15 cellular contexts compared by ENCODE assay signal in genomic region chr12:51973560-51973959, GRCh38. TPM values are rescaled to one million over a fixed set of nuclear protein-coding genes. Genes with fewer than 3 reads are reported as not detected.
A peak's percentile ranks its signal among the peaks of the same experiment; 100 is the strongest.
DNase-seq lines count a peak whose midpoint lies in the region; ATAC-seq and TF ChIP-seq lines count a peak whose summit lies in the region.
"Had no signal": no experiment of that assay in that cellular context is flagged by ENCODE, and none has a peak within 500 bp of the region (broad histone marks: within the 10 kb centered on the region; RNA-seq: fewer than 3 reads in every experiment).

No MANE protein-coding gene starts in this region.

- H3K9me3 Mint-ChIP-seq in CD8-positive, alpha-beta T cell = no peaks in the 10 kb centered on the region

- H3K36me3 Mint-ChIP-seq in CD8-positive, alpha-beta T cell = peaks cover 23% of the 10 kb centered on the region
- H3K36me3 Mint-ChIP-seq in T-helper 17 cell (ENCODE audit: low read depth) = peaks cover 6% of the 10 kb centered on the region

- peaks cover 6% of the 10 kb centered on the region for H4K20me1 ChIP-seq in hepatocyte (ENCODE audit: insufficient read depth, poor library complexity, severe bottlenecking)

- no peak for TF ChIP-seq CTCF in CD8-positive, alpha-beta T cell (IDR thresholded peaks at IDR 0.05)
- no peak for TF ChIP-seq CTCF in hepatocyte (IDR thresholded peaks at IDR 0.05; ENCODE audit: poor library complexity)
- no peak for TF ChIP-seq CTCF in gastrocnemius medialis (IDR thresholded peaks at IDR 0.05 in 4 of 5, conservative IDR thresholded peaks at IDR 0.05 in 1 of 5)

- no peaks in the 10 kb centered on the region for H3K27me3 ChIP-seq in CD8-positive, alpha-beta T cell (ENCODE audit: insufficient read depth, low read length)
- H3K27me3 ChIP-seq in hepatocyte (no peaks in the 10 kb centered on the region), gastrocnemius medialis (no peaks in the 10 kb centered on the region)
- H3K27me3 ChIP-seq: heart left ventricle had no signal

- peak overlapping the region; percentile 56 for H3K4me3 Mint-ChIP-seq in CD8-positive, alpha-beta T cell
- peak overlapping the region; percentile 12 for H3K4me3 Mint-ChIP-seq in T-helper 17 cell

- 82% methylated on average over 4 of the region's 4 CpGs for WGBS in hepatocyte (ENCODE audit: low lambda C conversion rate, missing lambda C conversion rate)

- H3K27ac Mint-ChIP-seq in CD8-positive, alpha-beta T cell = peak overlapping the region; percentile 72
- H3K27ac Mint-ChIP-seq in T-helper 17 cell = peak overlapping the region; percentile 83

- intact Hi-C loops in CD8-positive, alpha-beta T cell (cut with DNase I, micrococcal nuclease) = no loop called here
- intact Hi-C loops in gastrocnemius medialis (cut with DNase I; ENCODE audit: low total_unique reads) = no loop called here

- DNase-seq in CD8-positive, alpha-beta T cell = no peak
- DNase-seq in T-helper 17 cell (no peak), hepatocyte (ENCODE audit: low spot score) (no peak), gastrocnemius medialis (no peak), SHP77 (lab: John Stamatoyannopoulos, UW) (no peak), NCI-H2227 treated with DMSO at 0.1 percent for 48 hours (lab: John Stamatoyannopoulos, UW) (no peak)
- DNase-seq in activated naive CD4-positive, alpha-beta T cell treated with Interleukin-2 at 50 U/mL for 16 hours = no peak
- DNase-seq: activated CD8-positive, alpha-beta memory T cell treated with anti-CD3 and anti-CD28 coated beads for 24 hours; NCI-H1092; NCI-H446; T1000 had no signal

- no peaks in the 10 kb centered on the region for H3K9me3 ChIP-seq in CD8-positive, alpha-beta T cell (ENCODE audit: low read length)
- H3K9me3 ChIP-seq in T-helper 17 cell (ENCODE audit: control insufficient read depth, low read length, poor library complexity, severe bottlenecking) (no peaks in the 10 kb centered on the region), hepatocyte (ENCODE audit: low read depth) (no peaks in the 10 kb centered on the region), gastrocnemius medialis (no peaks in the 10 kb centered on the region)
- H3K9me3 ChIP-seq: heart left ventricle, prostate gland had no signal

- no peak for ATAC-seq in CD8-positive, alpha-beta T cell
- ATAC-seq in T-helper 17 cell = no peak
- peak; percentile 50 to 55 for ATAC-seq in gastrocnemius medialis
- no peak for ATAC-seq in GM18517 (IDR thresholded peaks at IDR 0.05; ENCODE audit: unreplicated experiment)
- ATAC-seq: Panc1 had no signal

- peaks cover 61% of the 10 kb centered on the region for H3K4me1 ChIP-seq in CD8-positive, alpha-beta T cell (ENCODE audit: insufficient read depth, low read length)
- H3K4me1 ChIP-seq in hepatocyte (ENCODE audit: insufficient read depth) (peaks cover 63% of the 10 kb centered on the region), gastrocnemius medialis (peaks cover 38 to 40% of the 10 kb centered on the region in 2 donors)

- H3K9me2 ChIP-seq in hepatocyte (replicated peaks; ENCODE audit: insufficient read depth) = no peaks in the 10 kb centered on the region

- H3K4me2 ChIP-seq in hepatocyte = peak overlapping the region; percentile 44

- POLR2A ChIA-PET in CD8-positive, alpha-beta T cell (lab: Charles Lee) = no interaction called here

- in situ Hi-C loops in gastrocnemius medialis (cut with MboI; ENCODE audit: low sequenced_read_pairs in 4 of 4) = loop anchor here in 3 of 4 donors (10.0 kb wide), 2 partner anchors 49 to 79 kb away; no protein-coding TSS in a partner anchor

- TF ChIP-seq POLR2A in gastrocnemius medialis (IDR thresholded peaks at IDR 0.05) = no peak

- H2AFZ ChIP-seq in hepatocyte = no peak overlapping the region

- H3K27ac ChIP-seq in CD8-positive, alpha-beta T cell (ENCODE audit: low read depth, low read length) = no peak overlapping the region
- H3K27ac ChIP-seq in hepatocyte = peak overlapping the region; percentile 69
- H3K27ac ChIP-seq in gastrocnemius medialis = peak overlapping the region in 2 of 4 donors; percentile 38 to 39
- H3K27ac ChIP-seq: prostate gland had no signal

- peaks cover 67% of the 10 kb centered on the region for H3K4me1 Mint-ChIP-seq in CD8-positive, alpha-beta T cell (ENCODE audit: low read depth)
- H3K4me1 Mint-ChIP-seq in T-helper 17 cell = peaks cover 53% of the 10 kb centered on the region

- CTCF ChIA-PET in CD8-positive, alpha-beta T cell (lab: Charles Lee) = interaction anchor here (5.0 to 5.3 kb wide), 2 partner anchors 19 to 51 kb away, joined by 20 to 39 read pairs; no protein-coding TSS in a partner anchor

- H3K27me3 Mint-ChIP-seq in CD8-positive, alpha-beta T cell (ENCODE audit: low read depth) = no peaks in the 10 kb centered on the region
- H3K27me3 Mint-ChIP-seq in T-helper 17 cell = no peaks in the 10 kb centered on the region

- H3K36me3 ChIP-seq in CD8-positive, alpha-beta T cell (ENCODE audit: insufficient read depth, low read length) = no peaks in the 10 kb centered on the region
- no peaks in the 10 kb centered on the region for H3K36me3 ChIP-seq in hepatocyte (replicated peaks; ENCODE audit: insufficient read depth, low read depth)
- H3K36me3 ChIP-seq in gastrocnemius medialis = peaks cover 0 to 27% of the 10 kb centered on the region in 2 donors
- H3K36me3 ChIP-seq: prostate gland had no signal

- no peak overlapping the region for H3K4me3 ChIP-seq in CD8-positive, alpha-beta T cell (ENCODE audit: low read depth, low read length)
- no peak overlapping the region for H3K4me3 ChIP-seq in hepatocyte
- H3K4me3 ChIP-seq in gastrocnemius medialis = no peak overlapping the region
- H3K4me3 ChIP-seq: heart left ventricle, prostate gland had no signal

- H3K79me2 ChIP-seq in hepatocyte = peaks cover 75% of the 10 kb centered on the region

RNA-seq across cellular contexts. Expression of gene ACVR1B, which starts 22.1 kb away (rescaled TPM):
- total RNA-seq in CD8-positive, alpha-beta T cell = 10 to 100 TPM; 12.0 to 13.7 TPM
- total RNA-seq in T-helper 17 cell (1 to 10 TPM; 6.5 to 8.7 TPM), hepatocyte (16.3 and 22.4 TPM in 2 replicates), gastrocnemius medialis (10 to 100 TPM in 3 of 4 donors, 1 to 10 TPM in 1; 8.7 to 15.9 (median 10.1) TPM)
- polyA plus RNA-seq in hepatocyte = 4.8 and 5.7 TPM in 2 replicates

RNA-seq across cellular contexts. Expression of gene TAMALIN, which starts 33.2 kb away (rescaled TPM):
- total RNA-seq in CD8-positive, alpha-beta T cell = 100 to 1,000 TPM; 603 to 632 TPM
- 100 to 1,000 TPM; 491 to 562 TPM for total RNA-seq in T-helper 17 cell
- 4.0 and 8.0 TPM in 2 replicates for total RNA-seq in hepatocyte
- 9.9 and 17.0 TPM in 2 replicates for polyA plus RNA-seq in hepatocyte
- total RNA-seq in gastrocnemius medialis = 10 to 100 TPM in 2 of 4 donors, 1 to 10 TPM in 2; 9.3 to 14.9 (median 11.8) TPM

Comparison
In these comparisons a context has a peak if more than half of its experiments do, and no peak if none do; other contexts are left out.
1. ATAC-seq: peak in gastrocnemius medialis (2 of 2); none in CD8-positive, alpha-beta T cell (single experiment), T-helper 17 cell (single experiment) and GM18517 (single experiment).
2. RNA of gene TAMALIN, which starts 33.2 kb away (total RNA-seq): 603 to 632 TPM in CD8-positive, alpha-beta T cell and 491 to 562 TPM in T-helper 17 cell; 9.3 to 14.9 TPM in gastrocnemius medialis and 4.0 to 8.0 TPM in hepatocyte; every median in the first group is over 10 times any median in the second.